ENCODE assay signal across 8 cellular contexts in the genomic region with DNA sequence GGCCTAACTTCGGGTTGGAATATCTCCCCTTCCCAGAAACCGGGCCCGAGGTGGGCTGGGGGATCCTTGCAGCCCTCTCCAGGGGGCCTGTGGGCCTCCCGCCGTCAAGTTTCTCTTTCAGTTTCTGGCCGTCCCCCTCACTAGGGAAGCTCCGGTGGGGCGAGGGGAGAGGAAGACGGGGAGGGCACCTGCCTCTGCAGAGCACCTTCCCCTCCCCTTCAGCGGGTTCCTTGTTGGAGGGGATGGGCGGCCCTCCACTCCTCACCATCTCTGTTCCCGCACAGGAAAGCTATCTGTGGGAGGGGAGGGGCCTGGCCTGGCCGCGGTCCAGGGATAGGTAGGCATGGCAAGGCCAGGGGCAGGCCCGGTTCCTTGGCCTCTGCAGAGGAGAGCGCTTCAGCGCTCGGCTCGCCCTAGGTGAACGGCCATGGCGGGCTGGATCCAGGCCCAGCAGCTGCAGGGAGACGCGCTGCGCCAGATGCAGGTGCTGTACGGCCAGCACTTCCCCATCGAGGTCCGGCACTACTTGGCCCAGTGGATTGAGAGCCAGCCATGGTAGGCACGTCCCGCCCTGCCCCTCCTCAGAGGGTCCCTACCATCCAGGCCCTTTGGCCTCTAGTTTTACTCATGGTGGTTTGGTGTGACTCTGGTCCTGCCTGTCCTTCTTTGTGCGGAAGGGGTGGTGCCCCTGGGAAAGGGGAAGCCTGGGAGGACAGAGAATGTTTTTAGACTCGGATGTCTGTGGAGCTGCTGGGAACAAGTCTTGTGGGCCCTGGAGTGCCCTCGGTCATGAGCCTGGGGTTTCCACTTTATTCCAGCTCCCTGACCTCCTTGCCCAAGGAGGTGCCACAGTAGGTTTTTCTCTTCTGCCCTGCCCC. TPM values are rescaled to one million over a fixed set of nuclear protein-coding genes. Genes with fewer than 3 reads are reported as not detected.
A peak's percentile ranks its signal among the peaks of the same experiment; 100 is the strongest.
DNase-seq lines count a peak whose midpoint lies in the region; ATAC-seq and TF ChIP-seq lines count a peak whose summit lies in the region.

No MANE protein-coding gene starts in this region.

- peak; percentile 43 for ATAC-seq in CD8-positive, alpha-beta T cell
- ATAC-seq in HG03432 (IDR thresholded peaks at IDR 0.05; ENCODE audit: unreplicated experiment) (peak; percentile 27), HG03571 (IDR thresholded peaks at IDR 0.05; ENCODE audit: unreplicated experiment) (no peak)

- H3K4me3 Mint-ChIP-seq in CD8-positive, alpha-beta T cell, result peak overlapping the region; percentile 94
- H3K4me3 Mint-ChIP-seq in glutamatergic neuron (ENCODE audit: unreplicated experiment), result no peak overlapping the region

- no peaks in the 10 kb centered on the region for H3K36me3 ChIP-seq in CD8-positive, alpha-beta T cell (ENCODE audit: insufficient read depth, low read length)
- H3K36me3 ChIP-seq in prostate gland, result no peaks in the 10 kb centered on the region

- no peak for TF ChIP-seq POLR2A in prostate gland (IDR thresholded peaks at IDR 0.05)

- POLR2A ChIA-PET in CD8-positive, alpha-beta T cell (lab: Charles Lee), result interaction anchor here (0.7 to 5.5 kb wide), 17 partner anchors 11 to 358 kb away, joined by 3 to 61 read pairs (median 6); partner anchors contain the start of genes DNAJC7, GHDC, ODAD4 and STAT3

- H3K27ac ChIP-seq in CD8-positive, alpha-beta T cell (ENCODE audit: low read depth, low read length), result peak overlapping the region; percentile 87
- peak overlapping the region; percentile 73 to 84 for H3K27ac ChIP-seq in prostate gland

- peaks cover 55% of the 10 kb centered on the region for H3K4me1 Mint-ChIP-seq in CD8-positive, alpha-beta T cell (ENCODE audit: low read depth)
- peaks cover 9% of the 10 kb centered on the region for H3K4me1 Mint-ChIP-seq in glutamatergic neuron (ENCODE audit: low read depth, unreplicated experiment)

- no peaks in the 10 kb centered on the region for H3K27me3 Mint-ChIP-seq in CD8-positive, alpha-beta T cell (ENCODE audit: low read depth)
- peaks cover 4% of the 10 kb centered on the region for H3K27me3 Mint-ChIP-seq in glutamatergic neuron (ENCODE audit: unreplicated experiment)

- H3K9me3 ChIP-seq in CD8-positive, alpha-beta T cell (ENCODE audit: low read length), result no peaks in the 10 kb centered on the region
- H3K9me3 ChIP-seq in prostate gland, result no peaks in the 10 kb centered on the region

- intact Hi-C loops in CD8-positive, alpha-beta T cell (cut with DNase I, micrococcal nuclease), result loop anchor here (1.0 kb wide), 4 partner anchors 13 to 67 kb away; partner anchors contain the start of gene STAT5B (in 1 of the 2)
- intact Hi-C loops in prostate gland (cut with DNase I), result no loop called here

- CTCF ChIA-PET in CD8-positive, alpha-beta T cell (lab: Charles Lee), result interaction anchor here (0.6 to 4.1 kb wide), 14 partner anchors 9 to 228 kb away, joined by 3 to 23 read pairs (median 5); no protein-coding TSS in a partner anchor

- peak; percentile 24 to 77 (median 53) for DNase-seq in CD8-positive, alpha-beta T cell
- peak; percentile 64 for DNase-seq in activated CD8-positive, alpha-beta memory T cell treated with anti-CD3 and anti-CD28 coated beads, Interleukin-2, amount 50 U/mL, for 4 hours
- DNase-seq in foreskin fibroblast (no peak), prostate gland (ENCODE audit: low spot score) (no peak), glutamatergic neuron (no peak), NCI-H1092 (lab: John Stamatoyannopoulos, UW) (no peak)

- H3K27me3 ChIP-seq in CD8-positive, alpha-beta T cell (ENCODE audit: insufficient read depth, low read length), result no peaks in the 10 kb centered on the region
- no peaks in the 10 kb centered on the region for H3K27me3 ChIP-seq in prostate gland (replicated peaks; ENCODE audit: insufficient read depth)

- peak overlapping the region; percentile 74 for H3K4me3 ChIP-seq in CD8-positive, alpha-beta T cell (ENCODE audit: low read depth, low read length)
- H3K4me3 ChIP-seq in foreskin fibroblast (ENCODE audit: low read depth in 1 of 2, low read length in 2 of 2), result peak overlapping the region; percentile 31 to 52
- peak overlapping the region; percentile 64 to 66 for H3K4me3 ChIP-seq in prostate gland

- peak overlapping the region; percentile 93 for H3K27ac Mint-ChIP-seq in CD8-positive, alpha-beta T cell
- no peak overlapping the region for H3K27ac Mint-ChIP-seq in glutamatergic neuron (ENCODE audit: unreplicated experiment)

- no peak for TF ChIP-seq CTCF in CD8-positive, alpha-beta T cell (IDR thresholded peaks at IDR 0.05)
- TF ChIP-seq CTCF in foreskin fibroblast (IDR thresholded peaks at IDR 0.05; ENCODE audit: low read depth, low read length), result no peak
- TF ChIP-seq CTCF in prostate gland (IDR thresholded peaks at IDR 0.05), result no peak
- no peak for TF ChIP-seq CTCF in glutamatergic neuron (IDR thresholded peaks at IDR 0.05; ENCODE audit: partially characterized antibody, unreplicated experiment)

- WGBS in prostate gland, result 69% methylated on average over 24 of the region's 32 CpGs

- peaks cover 35% of the 10 kb centered on the region for H3K4me1 ChIP-seq in CD8-positive, alpha-beta T cell (ENCODE audit: insufficient read depth, low read length)
- peaks cover 3% of the 10 kb centered on the region for H3K4me1 ChIP-seq in prostate gland (replicated peaks)

- no peaks in the 10 kb centered on the region for H3K9me3 Mint-ChIP-seq in CD8-positive, alpha-beta T cell
- H3K9me3 Mint-ChIP-seq in glutamatergic neuron (ENCODE audit: unreplicated experiment), result no peaks in the 10 kb centered on the region

- H3K36me3 Mint-ChIP-seq in CD8-positive, alpha-beta T cell, result peaks cover 45% of the 10 kb centered on the region
- H3K36me3 Mint-ChIP-seq in glutamatergic neuron (ENCODE audit: unreplicated experiment), result no peaks in the 10 kb centered on the region

RNA-seq across cellular contexts. Expression of gene STAT5A, which starts 0.9 kb away (rescaled TPM):
- 100 to 1,000 TPM; 300 to 319 TPM for total RNA-seq in CD8-positive, alpha-beta T cell
- total RNA-seq in prostate gland (10 to 100 TPM; 31.1 to 45.8 TPM), glutamatergic neuron (ENCODE audit: unreplicated experiment) (3.4 TPM)

RNA-seq across cellular contexts. Expression of gene STAT5B, which starts 13.0 kb away (rescaled TPM):
- 10 to 100 TPM; 85.2 to 85.5 TPM for total RNA-seq in CD8-positive, alpha-beta T cell
- total RNA-seq in prostate gland (10 to 100 TPM; 58.0 to 83.8 TPM), glutamatergic neuron (ENCODE audit: unreplicated experiment) (31.9 TPM)

Comparison
In these comparisons a context has a peak if more than half of its experiments do, and no peak if none do; other contexts are left out.
1. DNase-seq: peak in CD8-positive, alpha-beta T cell (7 of 7) and activated CD8-positive, alpha-beta memory T cell treated with anti-CD3 and anti-CD28 coated beads, Interleukin-2, amount 50 U/mL, for 4 hours (single experiment); none in foreskin fibroblast (0 of 2), prostate gland (single experiment), glutamatergic neuron (single experiment) and NCI-H1092 (single experiment).
2. RNA of gene STAT5A, which starts 0.9 kb away (total RNA-seq): 300 to 319 TPM in CD8-positive, alpha-beta T cell; 31.1 to 45.8 TPM in prostate gland and 3.4 TPM in glutamatergic neuron (single experiment); every median in the first group is over 4 times any median in the second.
3. Peak in every context shown above with its lines, with median percentiles within 50 percentile points of each other: H3K4me3 ChIP-seq.